26 cellular contexts compared by ENCODE assay signal in genomic region chr6:148304976-148305375, GRCh38. TPM values are rescaled to one million over a fixed set of nuclear protein-coding genes. Genes with fewer than 3 reads are reported as not detected.
DNase-seq lines count a peak whose midpoint lies in the region; ATAC-seq, FAIRE-seq and TF ChIP-seq lines count a peak whose summit lies in the region.
"Had no signal": no experiment of that assay in that cellular context is flagged by ENCODE, and none has a peak within 500 bp of the region (broad histone marks: within the 10 kb centered on the region; RNA-seq: fewer than 3 reads in every experiment).

No MANE protein-coding gene starts in this region.

- no peak overlapping the region for H3K18ac ChIP-seq in H9 (ENCODE audit: insufficient read length, low read depth, low read length)

- H2BK20ac ChIP-seq in H9 (ENCODE audit: low read depth, low read length, poor library complexity, severe bottlenecking): no peak overlapping the region

- intact Hi-C loops in left ventricle myocardium inferior (cut with micrococcal nuclease): no loop called here
- intact Hi-C loops in left ventricle myocardium superior (cut with micrococcal nuclease): no loop called here

- no peak overlapping the region for H2BK12ac ChIP-seq in H9 (ENCODE audit: insufficient read length, low read depth, low read length)

- no peak overlapping the region for H3K56ac ChIP-seq in H9 (ENCODE audit: insufficient read length, low read depth, low read length)

- H3K9me3 ChIP-seq in left ventricle myocardium inferior (replicated peaks) (no peaks in the 10 kb centered on the region), adipocyte (ENCODE audit: control insufficient read depth, low read length) (no peaks in the 10 kb centered on the region), H9 (ENCODE audit: control insufficient read depth, low read depth, low read length) (no peaks in the 10 kb centered on the region)
- H3K9me3 ChIP-seq: gastroesophageal sphincter, right atrium auricular region, SJCRH30, upper lobe of right lung had no signal

- H3K79me2 ChIP-seq in H9 (ENCODE audit: insufficient read depth, low read length): no peaks in the 10 kb centered on the region

- H2BK120ac ChIP-seq in H9 (ENCODE audit: low read depth, low read length, poor library complexity, severe bottlenecking): no peak overlapping the region

- H3K27ac Mint-ChIP-seq in H9: peak overlapping the region in 1 of 3 experiments; percentile 56; a peak in 2 of 7 replicates
- H3K27ac Mint-ChIP-seq: activated CD4-positive, alpha-beta T cell treated with anti-CD3 and anti-CD28 coated beads, Interleukin-2, amount 10 ng/mL, durations not matched to agents 7 days and 5 days; activated naive CD4-positive, alpha-beta T cell treated with anti-CD3 and anti-CD28 coated beads, Interleukin-2, amount 50 U/mL, for 24 hours; CD4-positive, alpha-beta memory T cell; memory B cell had no signal

- H4K8ac ChIP-seq in H9 (replicated peaks; ENCODE audit: insufficient read length, low read depth, low read length): no peak overlapping the region

- TF ChIP-seq CTCF in left ventricle myocardium inferior (IDR thresholded peaks at IDR 0.05; ENCODE audit: borderline replicate concordance) (no peak), foreskin fibroblast (IDR thresholded peaks at IDR 0.05; ENCODE audit: low read depth, low read length) (no peak), H9 (conservative IDR thresholded peaks at IDR 0.05) (no peak)

- H3T11ph ChIP-seq in H9 (ENCODE audit: low read length): no peak overlapping the region

- no peaks in the 10 kb centered on the region for H3K23me2 ChIP-seq in H9 (ENCODE audit: insufficient read length, low read depth, low read length, poor library complexity, severe bottlenecking)

- H4K5ac ChIP-seq in H9 (ENCODE audit: insufficient read length, low read depth, low read length): no peak overlapping the region

- no peaks in the 10 kb centered on the region for H3K79me1 ChIP-seq in H9 (ENCODE audit: insufficient read depth, low read depth, low read length, poor library complexity, severe bottlenecking)

- no peaks in the 10 kb centered on the region for H3K36me3 Mint-ChIP-seq in H9 (ENCODE audit: insufficient read depth in 1 of 3, low read depth in 3 of 3)
- H3K36me3 Mint-ChIP-seq: activated naive CD4-positive, alpha-beta T cell treated with anti-CD3 and anti-CD28 coated beads, Interleukin-2, amount 50 U/mL, for 24 hours; CD4-positive, alpha-beta memory T cell; memory B cell had no signal

- no peak overlapping the region for H2BK15ac ChIP-seq in H9 (ENCODE audit: low read depth, low read length)

- no peaks in the 10 kb centered on the region for H4K20me1 ChIP-seq in H9 (ENCODE audit: control insufficient read depth, insufficient read depth, insufficient read length)

- no peak overlapping the region for H3K4ac ChIP-seq in H9 (ENCODE audit: low read depth, low read length)

- H2AK5ac ChIP-seq in H9 (ENCODE audit: insufficient read length, low read length): no peak overlapping the region

- H3K4me1 ChIP-seq in left ventricle myocardium inferior (peaks cover 9% of the 10 kb centered on the region), adipocyte (ENCODE audit: control insufficient read depth, insufficient read depth, low read length) (peaks cover 22% of the 10 kb centered on the region), H9 (ENCODE audit: insufficient read depth, low read length) (no peaks in the 10 kb centered on the region)
- H3K4me1 ChIP-seq: gastroesophageal sphincter, right atrium auricular region, upper lobe of right lung had no signal

- H3K4me1 Mint-ChIP-seq in H9: peaks cover 13 to 20% of the 10 kb centered on the region in 2 experiments
- H3K4me1 Mint-ChIP-seq: activated CD4-positive, alpha-beta T cell treated with anti-CD3 and anti-CD28 coated beads, Interleukin-2, amount 10 ng/mL, durations not matched to agents 7 days and 5 days; activated naive CD4-positive, alpha-beta T cell treated with anti-CD3 and anti-CD28 coated beads, Interleukin-2, amount 50 U/mL, for 24 hours; CD4-positive, alpha-beta memory T cell; memory B cell had no signal

- H3K27me3 ChIP-seq in left ventricle myocardium inferior (ENCODE audit: low read depth) (no peaks in the 10 kb centered on the region), adipocyte (replicated peaks; ENCODE audit: control insufficient read depth, insufficient read depth, low read length) (no peaks in the 10 kb centered on the region), H9 (ENCODE audit: insufficient read depth, low read length) (no peaks in the 10 kb centered on the region)
- H3K27me3 ChIP-seq: gastroesophageal sphincter, right atrium auricular region, SJCRH30, upper lobe of right lung had no signal

- H3K9me3 Mint-ChIP-seq in H9: no peaks in the 10 kb centered on the region; a peak in 1 of 5 replicates
- H3K9me3 Mint-ChIP-seq: activated CD4-positive, alpha-beta T cell treated with anti-CD3 and anti-CD28 coated beads, Interleukin-2, amount 10 ng/mL, durations not matched to agents 7 days and 5 days; activated naive CD4-positive, alpha-beta T cell treated with anti-CD3 and anti-CD28 coated beads, Interleukin-2, amount 50 U/mL, for 24 hours; CD4-positive, alpha-beta memory T cell; memory B cell; nephron progenitor cell had no signal

- no peak overlapping the region for H2BK5ac ChIP-seq in H9 (ENCODE audit: insufficient read length, low read length)

- no peak overlapping the region for H3K14ac ChIP-seq in H9 (ENCODE audit: insufficient read depth, low read length)

- FAIRE-seq in GM19239 (lab: Jason Lieb, UNC): no peak
- FAIRE-seq: A204.1, GM12878, H54 had no signal

- no peak overlapping the region for H3K23ac ChIP-seq in H9 (ENCODE audit: insufficient read length, low read depth, low read length)

- no peak overlapping the region for H4K91ac ChIP-seq in H9 (ENCODE audit: insufficient read length, low read depth, low read length)

- H3K4me3 ChIP-seq in left ventricle myocardium inferior: no peak overlapping the region
- H3K4me3 ChIP-seq in adipocyte (ENCODE audit: low read length): no peak overlapping the region
- no peak overlapping the region for H3K4me3 ChIP-seq in foreskin fibroblast (ENCODE audit: low read depth in 1 of 2, low read length in 2 of 2)
- H3K4me3 ChIP-seq: gastroesophageal sphincter, GM12878, right atrium auricular region, SJCRH30, upper lobe of right lung had no signal

- H3K9ac ChIP-seq in adipocyte (ENCODE audit: low read length) (no peak overlapping the region), H9 (ENCODE audit: extremely low read depth, insufficient read length, low read length) (no peak overlapping the region)

- no peak for DNase-seq in left ventricle myocardium inferior
- DNase-seq in left ventricle myocardium superior: no peak
- DNase-seq in adipocyte (ENCODE audit: low read depth): peak; percentile 49
- peak; percentile 68 to 76 for DNase-seq in foreskin fibroblast
- no peak for DNase-seq in H9
- DNase-seq in HT-29 (ENCODE audit: low spot score): no peak
- no peak for DNase-seq in GM19239 (ENCODE audit: insufficient read length, low spot score)
- DNase-seq: activated CD4-positive, alpha-beta T cell treated with anti-CD3 and anti-CD28 coated beads, Interleukin-2, amount 10 ng/mL, durations not matched to agents 7 days and 5 days; caudate nucleus; CD4-positive, alpha-beta memory T cell; effector CD4-positive, alpha-beta T cell; NCI-H187; NCI-H446 treated with DMSO at 0.1 percent for 48 hours; nephron progenitor cell; SJCRH30; stimulated activated CD4-positive, alpha-beta T cell treated with anti-CD3 and anti-CD28 coated beads, Interleukin-15, amount 100 ng/mL, for 24 hours; stimulated activated naive CD8-positive, alpha-beta T cell treated with anti-CD3 and anti-CD28 coated beads, Interleukin-15, Interleukin-2, amounts not matched to agents 100 U/mL and 50 U/mL, for 24 hours; upper lobe of right lung had no signal

- H3K27ac ChIP-seq in left ventricle myocardium inferior (replicated peaks): peak overlapping the region; percentile 59
- no peak overlapping the region for H3K27ac ChIP-seq in H9 (ENCODE audit: insufficient read length, low read depth, low read length)
- H3K27ac ChIP-seq: gastroesophageal sphincter, right atrium auricular region, SJCRH30, upper lobe of right lung had no signal

- WGBS in H9 (ENCODE audit: extremely low coverage, insufficient read length, low lambda C conversion rate): no CpG with 5 or more reads among the region's 7 CpGs

- no peaks in the 10 kb centered on the region for H3K36me3 ChIP-seq in left ventricle myocardium inferior
- no peaks in the 10 kb centered on the region for H3K36me3 ChIP-seq in adipocyte (ENCODE audit: control insufficient read depth, insufficient read depth, low read length, severe bottlenecking)
- H3K36me3 ChIP-seq: gastroesophageal sphincter, right atrium auricular region, SJCRH30, upper lobe of right lung had no signal

- no peak overlapping the region for H2AFZ ChIP-seq in H9 (ENCODE audit: low read length)

- ATAC-seq in left ventricle myocardium superior: no peak
- ATAC-seq in HG03135 (IDR thresholded peaks at IDR 0.05; ENCODE audit: unreplicated experiment): no peak
- ATAC-seq: gastroesophageal sphincter; GM12878; stimulated activated naive CD8-positive, alpha-beta T cell treated with anti-CD3 and anti-CD28 coated beads, Interleukin-15, Interleukin-2, amounts not matched to agents 100 U/mL and 50 U/mL, for 24 hours; upper lobe of right lung had no signal

- no peak overlapping the region for H3K4me2 ChIP-seq in H9 (ENCODE audit: insufficient read depth, insufficient read length, low read length)

- H3K4me3 Mint-ChIP-seq in H9: no peak overlapping the region
- H3K4me3 Mint-ChIP-seq: activated CD4-positive, alpha-beta T cell treated with anti-CD3 and anti-CD28 coated beads, Interleukin-2, amount 10 ng/mL, durations not matched to agents 7 days and 5 days; activated naive CD4-positive, alpha-beta T cell treated with anti-CD3 and anti-CD28 coated beads, Interleukin-2, amount 50 U/mL, for 24 hours; CD4-positive, alpha-beta memory T cell; memory B cell; nephron progenitor cell had no signal

- H3K27me3 Mint-ChIP-seq in H9 (ENCODE audit: low read depth): 0 out of 2 replicates have a peak, but pooled peaks cover 1% of the 10 kb centered on the region
- H3K27me3 Mint-ChIP-seq: activated naive CD4-positive, alpha-beta T cell treated with anti-CD3 and anti-CD28 coated beads, Interleukin-2, amount 50 U/mL, for 24 hours had no signal

RNA-seq across cellular contexts. Expression of gene SASH1, which starts 37.7 kb away (rescaled TPM):
- total RNA-seq in left ventricle myocardium inferior: 22.5 TPM
- 31.8 TPM for total RNA-seq in left ventricle myocardium superior
- 29.7 and 33.2 TPM in 2 replicates for total RNA-seq in H9 (2021)
- total RNA-seq in HT-29 (2014; rRNA removed; shearing (Covaris generic)): 8.9 and 10.2 TPM in 2 replicates

Comparison
In these comparisons a context has a peak if more than half of its experiments do, and no peak if none do; other contexts are left out.
1. DNase-seq: peak in adipocyte (single experiment) and foreskin fibroblast (2 of 2); none in left ventricle myocardium inferior (single experiment), left ventricle myocardium superior (single experiment), H9 (single experiment), HT-29 (single experiment) and GM19239 (single experiment).